9 cellular contexts compared by ENCODE assay signal in genomic region chr2:72824224-72824842, GRCh38. TPM values are rescaled to one million over a fixed set of nuclear protein-coding genes. Genes with fewer than 3 reads are reported as not detected.
A peak's percentile ranks its signal among the peaks of the same experiment; 100 is the strongest.
DNase-seq lines count a peak whose midpoint lies in the region; ATAC-seq, FAIRE-seq and TF ChIP-seq lines count a peak whose summit lies in the region.
"Had no signal": no experiment of that assay in that cellular context is flagged by ENCODE, and none has a peak within 500 bp of the region (broad histone marks: within the 10 kb centered on the region; RNA-seq: fewer than 3 reads in every experiment).

No MANE protein-coding gene starts in this region.

- peak overlapping the region; percentile 6 for H3K18ac ChIP-seq in trophoblast cell (ENCODE audit: low read length)

- H2BK120ac ChIP-seq in trophoblast cell (ENCODE audit: insufficient read depth, low read length, poor library complexity): no peak overlapping the region

- H3K79me1 ChIP-seq in trophoblast cell (ENCODE audit: low read length): peaks cover 12% of the 10 kb centered on the region

- peak; percentile 63 for DNase-seq in GM03348 (ENCODE audit: low spot score)
- DNase-seq in RCC 7860 (ENCODE audit: low spot score): peak; percentile 34
- DNase-seq in epithelial cell of esophagus (ENCODE audit: low read depth): peak; percentile 91
- DNase-seq in trophoblast cell: peak; percentile 21 to 50
- DNase-seq in hippocampal formation (lab: John Stamatoyannopoulos, UW): no peak
- DNase-seq in NCI-H2029 (lab: John Stamatoyannopoulos, UW): no peak
- DNase-seq in cerebellar cortex (ENCODE audit: low spot score): no peak

- H3K9ac ChIP-seq in trophoblast cell (ENCODE audit: low read length): no peak overlapping the region

- H3K4ac ChIP-seq in trophoblast cell (ENCODE audit: low read depth, low read length): no peak overlapping the region

- no peaks in the 10 kb centered on the region for H3K36me3 ChIP-seq in trophoblast cell (ENCODE audit: control insufficient read depth in 1 of 2, insufficient read depth in 2 of 2, low read length in 2 of 2)

- FAIRE-seq in RCC 7860 (lab: Jason Lieb, UNC): no peak
- FAIRE-seq: islet of Langerhans had no signal

- H4K91ac ChIP-seq in trophoblast cell (ENCODE audit: low read depth, low read length): no peak overlapping the region

- no peak overlapping the region for H2BK12ac ChIP-seq in trophoblast cell (ENCODE audit: low read length)

- no peak overlapping the region for H3K23ac ChIP-seq in trophoblast cell (ENCODE audit: low read length)

- no peak overlapping the region for H4K8ac ChIP-seq in trophoblast cell (ENCODE audit: low read depth, low read length)

- no CpG with 5 or more reads among the region's 4 CpGs for WGBS in trophoblast cell (ENCODE audit: extremely low coverage, insufficient coverage, insufficient read length)

- H2AFZ ChIP-seq in trophoblast cell (ENCODE audit: insufficient read depth, low read length, poor library complexity): no peak overlapping the region

- H3K4me2 ChIP-seq in trophoblast cell (ENCODE audit: low read length): peak overlapping the region; percentile 40

- H2AK5ac ChIP-seq in trophoblast cell (ENCODE audit: low read length): no peak overlapping the region

- H3K27me3 ChIP-seq in trophoblast cell (ENCODE audit: insufficient read depth, low read length): no peaks in the 10 kb centered on the region

- H3K4me3 ChIP-seq in epithelial cell of esophagus (ENCODE audit: low read length) (peak overlapping the region; percentile 85), trophoblast cell (ENCODE audit: low read depth, low read length) (no peak overlapping the region)

- H4K12ac ChIP-seq in trophoblast cell (ENCODE audit: low read depth, low read length): no peak overlapping the region

- H3K9me3 ChIP-seq in trophoblast cell (ENCODE audit: insufficient read depth, low read depth, low read length): no peaks in the 10 kb centered on the region

- H3K4me1 ChIP-seq in trophoblast cell (ENCODE audit: control insufficient read depth in 1 of 2, insufficient read depth in 2 of 2, low read length in 2 of 2): peaks cover 7 to 10% of the 10 kb centered on the region in 2 experiments

- no peak overlapping the region for H3K27ac ChIP-seq in trophoblast cell (ENCODE audit: low read depth, low read length)

- no peak overlapping the region for H2BK5ac ChIP-seq in trophoblast cell (ENCODE audit: low read depth, low read length, poor library complexity)

- TF ChIP-seq CTCF in epithelial cell of esophagus (IDR thresholded peaks at IDR 0.05; ENCODE audit: insufficient read depth, low read depth, low read length, missing control alignments): no peak

- no peak overlapping the region for H3K14ac ChIP-seq in trophoblast cell (ENCODE audit: low read length)

- ATAC-seq in GM21717 (IDR thresholded peaks at IDR 0.05; ENCODE audit: unreplicated experiment): no peak

- H3K79me2 ChIP-seq in trophoblast cell (ENCODE audit: control insufficient read depth, insufficient read depth, low read length, poor library complexity): peaks cover 7% of the 10 kb centered on the region

RNA-seq across cellular contexts. Expression of gene EXOC6B, which starts 1.5 kb away (rescaled TPM):
- polyA plus RNA-seq in trophoblast cell (2013): 42.5 and 42.6 TPM in 2 replicates

Comparison
In these comparisons a context has a peak if more than half of its experiments do, and no peak if none do; other contexts are left out.
1. DNase-seq: peak in GM03348 (single experiment), RCC 7860 (single experiment), epithelial cell of esophagus (single experiment) and trophoblast cell (2 of 2); none in hippocampal formation (0 of 2), NCI-H2029 (single experiment) and cerebellar cortex (single experiment).